ENCODE assay signal across 23 cellular contexts in the genomic region with DNA sequence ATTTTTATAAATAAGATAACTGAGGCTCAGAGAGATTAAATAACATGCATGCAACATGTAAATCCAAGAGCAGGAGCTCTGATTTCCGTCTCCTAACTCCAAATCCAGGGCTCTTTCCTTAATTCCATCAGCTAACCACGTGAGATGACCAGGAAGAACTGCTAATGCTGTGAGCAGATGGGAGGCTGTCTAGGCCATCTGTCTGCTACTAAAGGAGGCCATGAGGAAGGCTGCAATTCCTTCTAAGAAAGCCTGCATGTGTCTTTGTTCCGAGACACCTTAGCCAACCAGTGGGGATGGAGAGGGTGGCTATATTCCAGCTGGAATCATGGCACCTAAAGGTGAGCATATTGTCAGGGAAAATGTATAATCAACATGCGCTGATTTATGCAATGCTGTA.
DNase-seq lines count a peak whose midpoint lies in the region; ATAC-seq, FAIRE-seq and TF ChIP-seq lines count a peak whose summit lies in the region.
"Had no signal": no experiment of that assay in that cellular context is flagged by ENCODE, and none has a peak within 500 bp of the region (broad histone marks: within the 10 kb centered on the region; RNA-seq: fewer than 3 reads in every experiment).

No MANE protein-coding gene starts in this region.

- H3K27me3 Mint-ChIP-seq in activated naive CD8-positive, alpha-beta T cell treated with anti-CD3 and anti-CD28 coated beads, Interleukin-2, amount 50 U/mL, for 24 hours: no peaks in the 10 kb centered on the region
- H3K27me3 Mint-ChIP-seq: IgD-negative memory B cell had no signal

- DNase-seq in D721Med (ENCODE audit: insufficient read length, low spot score) (peak; percentile 12), NCI-H524 treated with DMSO at 0.1 percent for 48 hours (lab: John Stamatoyannopoulos, UW) (peak; percentile 96), cerebellar nuclear complex (lab: John Stamatoyannopoulos, UW) (peak; percentile 9 to 20), pons (ENCODE audit: low spot score) (peak; percentile 5)
- no peak for DNase-seq in effector memory CD4-positive, alpha-beta T cell
- no peak for DNase-seq in activated naive CD8-positive, alpha-beta T cell treated with anti-CD3 and anti-CD28 coated beads, Interleukin-2, amount 50 U/mL, for 24 hours
- DNase-seq: Calu3, DMS79, EL, MM.1S, NCI-H2029, NCI-H226, NCI-H510A treated with DMSO at 0.1 percent for 48 hours, NCI-H774, Right ventricle myocardium superior, RPMI8226 had no signal

- no peaks in the 10 kb centered on the region for H3K4me1 Mint-ChIP-seq in activated naive CD8-positive, alpha-beta T cell treated with anti-CD3 and anti-CD28 coated beads, Interleukin-2, amount 50 U/mL, for 24 hours

- H3K36me3 Mint-ChIP-seq in activated naive CD8-positive, alpha-beta T cell treated with anti-CD3 and anti-CD28 coated beads, Interleukin-2, amount 50 U/mL, for 24 hours (ENCODE audit: low read depth): no peaks in the 10 kb centered on the region
- H3K36me3 Mint-ChIP-seq: IgD-negative memory B cell had no signal

- ATAC-seq in activated naive CD8-positive, alpha-beta T cell treated with anti-CD3 and anti-CD28 coated beads, Interleukin-2, amount 50 U/mL, for 24 hours: no peak
- no peak for ATAC-seq in GM21423 (IDR thresholded peaks at IDR 0.05; ENCODE audit: unreplicated experiment)

- H3K4me3 ChIP-seq in effector memory CD4-positive, alpha-beta T cell (ENCODE audit: insufficient read depth, low read depth, low read length, poor library complexity, severe bottlenecking): no peak overlapping the region

- H3K36me3 ChIP-seq in effector memory CD4-positive, alpha-beta T cell (ENCODE audit: control insufficient read depth, insufficient read depth, low read length): no peaks in the 10 kb centered on the region

- no peak for FAIRE-seq in D721Med (lab: Jason Lieb, UNC)
- FAIRE-seq: GM12892, GM19239, H54 had no signal

- no peak for TF ChIP-seq CTCF in D721Med (IDR thresholded peaks at IDR 0.05; ENCODE audit: insufficient read depth, missing control alignments)

- no peaks in the 10 kb centered on the region for H3K4me1 ChIP-seq in effector memory CD4-positive, alpha-beta T cell (ENCODE audit: control insufficient read depth, insufficient read depth, low read length, poor library complexity, severe bottlenecking)

- H3K9me3 Mint-ChIP-seq in activated naive CD8-positive, alpha-beta T cell treated with anti-CD3 and anti-CD28 coated beads, Interleukin-2, amount 50 U/mL, for 24 hours: no peaks in the 10 kb centered on the region

- no peaks in the 10 kb centered on the region for H3K27me3 ChIP-seq in effector memory CD4-positive, alpha-beta T cell (replicated peaks; ENCODE audit: control insufficient read depth, insufficient read depth, low read length, poor library complexity, severe bottlenecking)

- no peak overlapping the region for H3K4me3 Mint-ChIP-seq in activated naive CD8-positive, alpha-beta T cell treated with anti-CD3 and anti-CD28 coated beads, Interleukin-2, amount 50 U/mL, for 24 hours
- H3K4me3 Mint-ChIP-seq: IgD-negative memory B cell had no signal

- no peaks in the 10 kb centered on the region for H3K9me3 ChIP-seq in effector memory CD4-positive, alpha-beta T cell (ENCODE audit: control insufficient read depth, low read length)

- no peak overlapping the region for H3K27ac Mint-ChIP-seq in activated naive CD8-positive, alpha-beta T cell treated with anti-CD3 and anti-CD28 coated beads, Interleukin-2, amount 50 U/mL, for 24 hours
- H3K27ac Mint-ChIP-seq: IgD-negative memory B cell had no signal

- no peak overlapping the region for H3K27ac ChIP-seq in effector memory CD4-positive, alpha-beta T cell (ENCODE audit: insufficient read depth, low read length, poor library complexity, severe bottlenecking)
- H3K27ac ChIP-seq: HL-60, KMS-11 had no signal

Comparison
In these comparisons a context has a peak if more than half of its experiments do, and no peak if none do; other contexts are left out.
1. DNase-seq: peak in D721Med (single experiment), NCI-H524 treated with DMSO at 0.1 percent for 48 hours (single experiment), cerebellar nuclear complex (2 of 2) and pons (single experiment); none in effector memory CD4-positive, alpha-beta T cell (0 of 3) and activated naive CD8-positive, alpha-beta T cell treated with anti-CD3 and anti-CD28 coated beads, Interleukin-2, amount 50 U/mL, for 24 hours (single experiment).